9 cellular contexts compared by ENCODE assay signal in genomic region chr2:170716851-170717598, GRCh38. TPM values are rescaled to one million over a fixed set of nuclear protein-coding genes. Genes with fewer than 3 reads are reported as not detected.
DNase-seq lines count a peak whose midpoint lies in the region; ATAC-seq and TF ChIP-seq lines count a peak whose summit lies in the region.
"Had no signal": no experiment of that assay in that cellular context is flagged by ENCODE, and none has a peak within 500 bp of the region (broad histone marks: within the 10 kb centered on the region; RNA-seq: fewer than 3 reads in every experiment).

No MANE protein-coding gene starts in this region.

- H3K27me3 Mint-ChIP-seq in chondrocyte (ENCODE audit: low read depth): peaks cover 62% of the 10 kb centered on the region
- H3K27me3 Mint-ChIP-seq in stimulated activated naive CD8-positive, alpha-beta T cell treated with anti-CD3 and anti-CD28 coated beads, Interleukin-15, amount 100 ng/mL, for 72 hours: peaks cover 85% of the 10 kb centered on the region

- ATAC-seq in stimulated activated naive CD8-positive, alpha-beta T cell treated with anti-CD3 and anti-CD28 coated beads, Interleukin-15, amount 100 ng/mL, for 72 hours: peak; percentile 56

- H3K4me1 Mint-ChIP-seq in chondrocyte (ENCODE audit: low read depth): peaks cover 20% of the 10 kb centered on the region
- H3K4me1 Mint-ChIP-seq in stimulated activated naive CD8-positive, alpha-beta T cell treated with anti-CD3 and anti-CD28 coated beads, Interleukin-15, amount 100 ng/mL, for 72 hours: peaks cover 46% of the 10 kb centered on the region

- TF ChIP-seq CTCF in AG04450 (IDR thresholded peaks at IDR 0.05; ENCODE audit: low read depth, low read length): peak; percentile 43
- TF ChIP-seq CTCF in chondrocyte (IDR thresholded peaks at IDR 0.05): peak; percentile 81

- H3K9me3 ChIP-seq in AG04450 (ENCODE audit: control insufficient read depth, insufficient read depth, low read length): peaks cover 6% of the 10 kb centered on the region; the same call in 1 of the 2 replicates

- no peak overlapping the region for H3K27ac ChIP-seq in AG04450 (ENCODE audit: low read depth, low read length)

- H3K27ac Mint-ChIP-seq in chondrocyte (ENCODE audit: unreplicated experiment): no peak overlapping the region
- H3K27ac Mint-ChIP-seq in stimulated activated naive CD8-positive, alpha-beta T cell treated with anti-CD3 and anti-CD28 coated beads, Interleukin-15, amount 100 ng/mL, for 72 hours: no peak overlapping the region

- DNase-seq in AG04450 (ENCODE audit: low read depth, low spot score): no peak
- DNase-seq in NCI-H1092 (lab: John Stamatoyannopoulos, UW): peak; percentile 24
- no peak for DNase-seq in chondrocyte (ENCODE audit: low spot score)
- peak; percentile 58 for DNase-seq in kidney tubule cell (ENCODE audit: low spot score)
- peak; percentile 48 to 53 for DNase-seq in stimulated activated naive CD8-positive, alpha-beta T cell treated with anti-CD3 and anti-CD28 coated beads, Interleukin-15, amount 100 ng/mL, for 72 hours
- no peak for DNase-seq in inferior parietal cortex (ENCODE audit: extremely low spot score)
- no peak for DNase-seq in RPMI8226
- DNase-seq in NCI-H1417 treated with DMSO at 0.1 percent for 48 hours (lab: John Stamatoyannopoulos, UW): no peak

- H3K36me3 Mint-ChIP-seq in chondrocyte (ENCODE audit: low read depth): peaks cover 3% of the 10 kb centered on the region

- POLR2A ChIA-PET in AG04450 (lab: Yijun Ruan, JAX): no interaction called here

- CTCF ChIA-PET in AG04450 (lab: Charles Lee): interaction anchor here (0.7 to 1.2 kb wide), 3 partner anchors 20 to 308 kb away, joined by 3 to 6 read pairs (median 3); no protein-coding TSS in a partner anchor

- no peaks in the 10 kb centered on the region for H3K9me3 Mint-ChIP-seq in chondrocyte (ENCODE audit: low read depth)
- H3K9me3 Mint-ChIP-seq in stimulated activated naive CD8-positive, alpha-beta T cell treated with anti-CD3 and anti-CD28 coated beads, Interleukin-15, amount 100 ng/mL, for 72 hours: no peaks in the 10 kb centered on the region

- peaks cover 57% of the 10 kb centered on the region for H3K27me3 ChIP-seq in AG04450 (ENCODE audit: control insufficient read depth, insufficient read depth, low read length)

- H3K4me3 ChIP-seq in AG04450 (ENCODE audit: low read depth, low read length): no peak overlapping the region

- peak overlapping the region; percentile 56 for H3K4me3 Mint-ChIP-seq in chondrocyte (ENCODE audit: unreplicated experiment)
- peak overlapping the region; percentile 57 to 67 for H3K4me3 Mint-ChIP-seq in stimulated activated naive CD8-positive, alpha-beta T cell treated with anti-CD3 and anti-CD28 coated beads, Interleukin-15, amount 100 ng/mL, for 72 hours

RNA-seq across cellular contexts. Expression of gene SP5, which starts 1.9 kb away (rescaled TPM):
- polyA plus RNA-seq in AG04450 (2011; rRNA removed): not detected in 2 replicates
- polyA minus RNA-seq in AG04450 (2011; rRNA and poly(A)+ RNA removed): not detected in 2 replicates
- not detected in 3 replicates for total RNA-seq in chondrocyte

RNA-seq across cellular contexts. Expression of gene ERICH2, which starts 53.2 kb away (rescaled TPM):
- polyA plus RNA-seq in AG04450 (2011; rRNA removed): not detected in 2 replicates
- not detected in 2 replicates for polyA minus RNA-seq in AG04450 (2011; rRNA and poly(A)+ RNA removed)
- total RNA-seq in chondrocyte: 2.1 to 2.6 TPM in 2 of 3 replicates, not detected in the other
- total RNA-seq: T-helper 2 cell treated with Interferon-gamma antibody and Interleukin-4, amounts not matched to agents 100 ng/mL and 5 ng/mL, for 36 hours had no signal

Comparison
In these comparisons a context has a peak if more than half of its experiments do, and no peak if none do; other contexts are left out.
1. DNase-seq: peak in NCI-H1092 (single experiment), kidney tubule cell (single experiment) and stimulated activated naive CD8-positive, alpha-beta T cell treated with anti-CD3 and anti-CD28 coated beads, Interleukin-15, amount 100 ng/mL, for 72 hours (2 of 2); none in AG04450 (single experiment), chondrocyte (single experiment), inferior parietal cortex (single experiment), RPMI8226 (single experiment) and NCI-H1417 treated with DMSO at 0.1 percent for 48 hours (single experiment).